ENCODE assay signal across 1 cellular context in the genomic region with DNA sequence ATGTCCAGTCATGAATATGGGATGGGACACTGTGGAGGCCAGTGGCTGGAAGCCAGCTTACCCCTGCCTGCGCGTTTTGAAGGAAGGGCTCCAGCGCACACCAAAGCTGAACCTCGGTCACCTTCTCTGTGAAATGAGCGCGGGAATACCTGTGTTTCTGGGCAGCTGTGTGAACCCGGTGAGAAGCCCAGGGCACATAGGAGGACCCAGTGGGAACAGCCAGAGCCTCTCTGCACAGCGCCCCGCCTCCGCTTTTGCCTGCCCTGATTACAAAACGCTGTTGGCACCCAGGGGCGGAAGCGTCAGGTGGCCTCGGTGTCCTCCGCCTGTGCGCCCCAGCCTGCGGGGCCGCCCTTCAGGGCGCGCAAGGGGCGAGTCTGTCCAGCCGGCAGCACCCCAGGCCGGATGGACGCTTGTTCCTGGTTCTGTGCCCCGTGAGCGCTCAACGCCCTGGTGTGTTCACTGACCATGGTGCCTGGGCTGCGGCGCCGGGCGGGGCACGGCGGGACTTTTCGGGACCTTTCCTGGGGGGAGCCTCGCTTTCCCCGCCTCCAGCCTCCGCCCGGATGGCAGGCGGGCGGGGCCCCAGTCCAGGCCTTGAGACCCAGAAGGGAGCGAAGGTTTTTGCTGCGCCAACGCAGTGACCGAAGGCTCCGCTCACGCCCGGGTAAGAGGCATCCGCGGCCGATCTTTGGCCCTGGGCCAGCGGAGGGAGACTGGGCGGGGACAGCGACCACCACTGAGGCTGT.
TF ChIP-seq lines count a peak whose summit lies in the region.

Gene SQOR, plus strand, starts transcription at position 588 of the 749 bp plus-strand sequence. CDS start 23,895 bp downstream, outside the sequence.

TF ChIP-seq in IMR-90, 13 proteins besides CTCF, POLR2A, EP300 and RAD21 (continued from another document):
- TF ChIP-seq, protein P1, sequence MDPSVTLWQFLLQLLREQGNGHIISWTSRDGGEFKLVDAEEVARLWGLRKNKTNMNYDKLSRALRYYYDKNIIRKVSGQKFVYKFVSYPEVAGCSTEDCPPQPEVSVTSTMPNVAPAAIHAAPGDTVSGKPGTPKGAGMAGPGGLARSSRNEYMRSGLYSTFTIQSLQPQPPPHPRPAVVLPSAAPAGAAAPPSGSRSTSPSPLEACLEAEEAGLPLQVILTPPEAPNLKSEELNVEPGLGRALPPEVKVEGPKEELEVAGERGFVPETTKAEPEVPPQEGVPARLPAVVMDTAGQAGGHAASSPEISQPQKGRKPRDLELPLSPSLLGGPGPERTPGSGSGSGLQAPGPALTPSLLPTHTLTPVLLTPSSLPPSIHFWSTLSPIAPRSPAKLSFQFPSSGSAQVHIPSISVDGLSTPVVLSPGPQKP (IDR thresholded peaks at IDR 0.05; ENCODE audit: borderline replicate concordance, low read depth, low read length) = no peak
